1 cellular context compared by ENCODE assay signal in genomic region chr6:158853072-158853871, GRCh38.
TF ChIP-seq lines count a peak whose summit lies in the region.

No MANE protein-coding gene starts in this region.

TF ChIP-seq in HepG2, 621 proteins besides CTCF, POLR2A, EP300 and RAD21 (continued from another document and continues in another):
- TF ChIP-seq MEF2D (CRISPR knock-in tag; IDR thresholded peaks at IDR 0.05): peak; percentile 45; the same call in 1 of the 2 replicates
- TF ChIP-seq ZNF350 (CRISPR knock-in tag; IDR thresholded peaks at IDR 0.05; ENCODE audit: borderline replicate concordance, low read depth): peak; percentile 26; the same call in 1 of the 2 replicates
- peak; percentile 54; the same call in 1 of the 2 replicates for TF ChIP-seq HDAC1 (CRISPR knock-in tag; IDR thresholded peaks at IDR 0.05)
- peak; percentile 53; the same call in 1 of the 2 replicates for TF ChIP-seq JUND (CRISPR knock-in tag; IDR thresholded peaks at IDR 0.05)
- peak; percentile 46 for TF ChIP-seq ELF1 (CRISPR knock-in tag; IDR thresholded peaks at IDR 0.05)
- TF ChIP-seq, protein P1, sequence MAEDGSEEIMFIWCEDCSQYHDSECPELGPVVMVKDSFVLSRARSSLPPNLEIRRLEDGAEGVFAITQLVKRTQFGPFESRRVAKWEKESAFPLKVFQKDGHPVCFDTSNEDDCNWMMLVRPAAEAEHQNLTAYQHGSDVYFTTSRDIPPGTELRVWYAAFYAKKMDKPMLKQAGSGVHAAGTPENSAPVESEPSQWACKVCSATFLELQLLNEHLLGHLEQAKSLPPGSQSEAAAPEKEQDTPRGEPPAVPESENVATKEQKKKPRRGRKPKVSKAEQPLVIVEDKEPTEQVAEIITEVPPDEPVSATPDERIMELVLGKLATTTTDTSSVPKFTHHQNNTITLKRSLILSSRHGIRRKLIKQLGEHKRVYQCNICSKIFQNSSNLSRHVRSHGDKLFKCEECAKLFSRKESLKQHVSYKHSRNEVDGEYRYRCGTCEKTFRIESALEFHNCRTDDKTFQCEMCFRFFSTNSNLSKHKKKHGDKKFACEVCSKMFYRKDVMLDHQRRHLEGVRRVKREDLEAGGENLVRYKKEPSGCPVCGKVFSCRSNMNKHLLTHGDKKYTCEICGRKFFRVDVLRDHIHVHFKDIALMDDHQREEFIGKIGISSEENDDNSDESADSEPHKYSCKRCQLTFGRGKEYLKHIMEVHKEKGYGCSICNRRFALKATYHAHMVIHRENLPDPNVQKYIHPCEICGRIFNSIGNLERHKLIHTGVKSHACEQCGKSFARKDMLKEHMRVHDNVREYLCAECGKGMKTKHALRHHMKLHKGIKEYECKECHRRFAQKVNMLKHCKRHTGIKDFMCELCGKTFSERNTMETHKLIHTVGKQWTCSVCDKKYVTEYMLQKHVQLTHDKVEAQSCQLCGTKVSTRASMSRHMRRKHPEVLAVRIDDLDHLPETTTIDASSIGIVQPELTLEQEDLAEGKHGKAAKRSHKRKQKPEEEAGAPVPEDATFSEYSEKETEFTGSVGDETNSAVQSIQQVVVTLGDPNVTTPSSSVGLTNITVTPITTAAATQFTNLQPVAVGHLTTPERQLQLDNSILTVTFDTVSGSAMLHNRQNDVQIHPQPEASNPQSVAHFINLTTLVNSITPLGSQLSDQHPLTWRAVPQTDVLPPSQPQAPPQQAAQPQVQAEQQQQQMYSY (CRISPR knock-in tag; IDR thresholded peaks at IDR 0.05): no peak
- no peak for TF ChIP-seq TARDBP (CRISPR knock-in tag; IDR thresholded peaks at IDR 0.05)
- TF ChIP-seq ZNF274 (CRISPR knock-in tag; IDR thresholded peaks at IDR 0.05): no peak
- peak; percentile 58; the same call in 1 of the 2 replicates for TF ChIP-seq KDM2A (CRISPR knock-in tag; IDR thresholded peaks at IDR 0.05; ENCODE audit: borderline replicate concordance, low read depth)
- TF ChIP-seq ZNF609 (CRISPR knock-in tag; IDR thresholded peaks at IDR 0.05; ENCODE audit: borderline replicate concordance): peak; percentile 58; the same call in 1 of the 2 replicates
- TF ChIP-seq ARNT2 (CRISPR knock-in tag; IDR thresholded peaks at IDR 0.05; ENCODE audit: low read depth): no peak
- 0 out of 2 replicates have a peak, but pooled peaks have one; percentile 57 for TF ChIP-seq TRIM24 (CRISPR knock-in tag; IDR thresholded peaks at IDR 0.05)
- peak; percentile 38; the same call in 1 of the 2 replicates for TF ChIP-seq ZNF652 (CRISPR knock-in tag; IDR thresholded peaks at IDR 0.05; ENCODE audit: borderline replicate concordance, low read depth)
- no peak for TF ChIP-seq SIN3B (IDR thresholded peaks at IDR 0.05; ENCODE audit: low read length)
- no peak for TF ChIP-seq FOXC1 (CRISPR knock-in tag; IDR thresholded peaks at IDR 0.05; ENCODE audit: borderline replicate concordance)
- TF ChIP-seq RARA (CRISPR knock-in tag; IDR thresholded peaks at IDR 0.05): peak; percentile 78
- TF ChIP-seq CREB1 (IDR thresholded peaks at IDR 0.05): peak; percentile 29; the same call in 1 of the 2 replicates
- peak; percentile 56 for TF ChIP-seq CREB1 (CRISPR knock-in tag; IDR thresholded peaks at IDR 0.05)
- TF ChIP-seq AGO2 (optimal IDR thresholded peaks at IDR 0.05; ENCODE audit: low read depth, low read length): no peak
- TF ChIP-seq ZNF431 (CRISPR knock-in tag; IDR thresholded peaks at IDR 0.05; ENCODE audit: borderline replicate concordance, low read depth): peak; percentile 69
- peak; percentile 64; the same call in 1 of the 3 replicates for TF ChIP-seq MXI1 (IDR thresholded peaks at IDR 0.05; ENCODE audit: borderline replicate concordance, low read depth, low read length)
- peak; percentile 87 for TF ChIP-seq HMG20A (CRISPR knock-in tag; IDR thresholded peaks at IDR 0.05; ENCODE audit: borderline replicate concordance)
- TF ChIP-seq KDM5A (IDR thresholded peaks at IDR 0.05; ENCODE audit: borderline replicate concordance, low read length): no peak
- no peak for TF ChIP-seq ZNF224 (CRISPR knock-in tag; IDR thresholded peaks at IDR 0.05)
- TF ChIP-seq PTBP1 (IDR thresholded peaks at IDR 0.05; ENCODE audit: low read depth, low read length, poor library complexity, severe bottlenecking): no peak
- peak; percentile 70; the same call in 1 of the 2 replicates for TF ChIP-seq KLF6 (CRISPR knock-in tag; IDR thresholded peaks at IDR 0.05)
- TF ChIP-seq PHB2 (IDR thresholded peaks at IDR 0.05; ENCODE audit: partially characterized antibody): peak; percentile 27
- no peak for TF ChIP-seq ZNF670 (CRISPR knock-in tag; IDR thresholded peaks at IDR 0.05; ENCODE audit: borderline replicate concordance)
- TF ChIP-seq ZNF552 (CRISPR knock-in tag; IDR thresholded peaks at IDR 0.05; ENCODE audit: borderline replicate concordance): no peak
- 0 out of 2 replicates have a peak, but pooled peaks have one; percentile 35 for TF ChIP-seq SOX13 (IDR thresholded peaks at IDR 0.05)
- peak in 1 of 2 experiments; percentile 77; a peak in 2 of 4 replicates for TF ChIP-seq SOX13 (CRISPR knock-in tag; conservative IDR thresholded peaks at IDR 0.05 in 1 of 2, IDR thresholded peaks at IDR 0.05 in 1 of 2)
- TF ChIP-seq, protein P2, sequence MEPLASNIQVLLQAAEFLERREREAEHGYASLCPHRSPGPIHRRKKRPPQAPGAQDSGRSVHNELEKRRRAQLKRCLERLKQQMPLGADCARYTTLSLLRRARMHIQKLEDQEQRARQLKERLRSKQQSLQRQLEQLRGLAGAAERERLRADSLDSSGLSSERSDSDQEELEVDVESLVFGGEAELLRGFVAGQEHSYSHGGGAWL (CRISPR knock-in tag; IDR thresholded peaks at IDR 0.05): no peak
- peak; percentile 75 for TF ChIP-seq NR2F6 (IDR thresholded peaks at IDR 0.05)
- peak; percentile 85 for TF ChIP-seq NR2F6 (CRISPR knock-in tag; IDR thresholded peaks at IDR 0.05)
- no peak; the same call in 1 of the 2 replicates for TF ChIP-seq ZFX (CRISPR knock-in tag; IDR thresholded peaks at IDR 0.05; ENCODE audit: low read depth)
- no peak for TF ChIP-seq KLF13 (CRISPR knock-in tag; IDR thresholded peaks at IDR 0.05)
- TF ChIP-seq KLF16 (CRISPR knock-in tag; IDR thresholded peaks at IDR 0.05): peak in 1 of 2 experiments; percentile 70; a peak in 1 of 4 replicates
- TF ChIP-seq ZBTB38 (CRISPR knock-in tag; IDR thresholded peaks at IDR 0.05): 0 out of 2 replicates have a peak, but pooled peaks have one; percentile 49
- TF ChIP-seq ZNF547 (CRISPR knock-in tag; IDR thresholded peaks at IDR 0.05): peak; percentile 48; the same call in 1 of the 2 replicates
- peak; percentile 62; the same call in 1 of the 2 replicates for TF ChIP-seq ZNF644 (CRISPR knock-in tag; IDR thresholded peaks at IDR 0.05; ENCODE audit: low read depth)
- TF ChIP-seq ZNF720 (CRISPR knock-in tag; IDR thresholded peaks at IDR 0.05): no peak
- TF ChIP-seq POGZ (CRISPR knock-in tag; IDR thresholded peaks at IDR 0.05): peak; percentile 62
- TF ChIP-seq MIER3 (CRISPR knock-in tag; IDR thresholded peaks at IDR 0.05; ENCODE audit: borderline replicate concordance): peak; percentile 44; the same call in 1 of the 2 replicates
- 0 out of 2 replicates have a peak, but pooled peaks have one; percentile 34 for TF ChIP-seq BCL3 (CRISPR knock-in tag; IDR thresholded peaks at IDR 0.05)
- TF ChIP-seq, protein P3, sequence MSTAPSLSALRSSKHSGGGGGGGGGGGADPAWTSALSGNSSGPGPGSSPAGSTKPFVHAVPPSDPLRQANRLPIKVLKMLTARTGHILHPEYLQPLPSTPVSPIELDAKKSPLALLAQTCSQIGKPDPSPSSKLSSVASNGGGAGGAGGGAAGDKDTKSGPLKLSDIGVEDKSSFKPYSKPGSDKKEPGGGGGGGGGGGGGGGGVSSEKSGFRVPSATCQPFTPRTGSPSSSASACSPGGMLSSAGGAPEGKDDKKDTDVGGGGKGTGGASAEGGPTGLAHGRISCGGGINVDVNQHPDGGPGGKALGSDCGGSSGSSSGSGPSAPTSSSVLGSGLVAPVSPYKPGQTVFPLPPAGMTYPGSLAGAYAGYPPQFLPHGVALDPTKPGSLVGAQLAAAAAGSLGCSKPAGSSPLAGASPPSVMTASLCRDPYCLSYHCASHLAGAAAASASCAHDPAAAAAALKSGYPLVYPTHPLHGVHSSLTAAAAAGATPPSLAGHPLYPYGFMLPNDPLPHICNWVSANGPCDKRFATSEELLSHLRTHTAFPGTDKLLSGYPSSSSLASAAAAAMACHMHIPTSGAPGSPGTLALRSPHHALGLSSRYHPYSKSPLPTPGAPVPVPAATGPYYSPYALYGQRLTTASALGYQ (CRISPR knock-in tag; IDR thresholded peaks at IDR 0.05): peak; percentile 84; the same call in 1 of the 2 replicates
- no peak for TF ChIP-seq NFIB (CRISPR knock-in tag; IDR thresholded peaks at IDR 0.05; ENCODE audit: borderline replicate concordance)
- TF ChIP-seq ZFP36L1 (CRISPR knock-in tag; IDR thresholded peaks at IDR 0.05): peak; percentile 73; the same call in 1 of the 2 replicates
- 0 out of 2 replicates have a peak, but pooled peaks have one; percentile 39 for TF ChIP-seq ZNF124 (CRISPR knock-in tag; IDR thresholded peaks at IDR 0.05)
- no peak for TF ChIP-seq ZNF446 (CRISPR knock-in tag; IDR thresholded peaks at IDR 0.05)
- no peak for TF ChIP-seq ZNF546 (CRISPR knock-in tag; conservative IDR thresholded peaks at IDR 0.05)
- TF ChIP-seq FOXA3 (CRISPR knock-in tag; IDR thresholded peaks at IDR 0.05): peak; percentile 91
- TF ChIP-seq TBL1XR1 (IDR thresholded peaks at IDR 0.05; ENCODE audit: borderline replicate concordance, low read length, partially characterized antibody): peak; percentile 21
- no peak for TF ChIP-seq HIC2 (CRISPR knock-in tag; IDR thresholded peaks at IDR 0.05; ENCODE audit: low read depth)
- 0 out of 2 replicates have a peak, but pooled peaks have one; percentile 58 for TF ChIP-seq FOXP1 (IDR thresholded peaks at IDR 0.05)
- TF ChIP-seq FOXP1 (CRISPR knock-in tag; IDR thresholded peaks at IDR 0.05): peak; percentile 79
- 0 out of 2 replicates have a peak, but pooled peaks have one; percentile 58 for TF ChIP-seq KDM6A (CRISPR knock-in tag; IDR thresholded peaks at IDR 0.05; ENCODE audit: low read depth)
- TF ChIP-seq FOXJ3 (CRISPR knock-in tag; IDR thresholded peaks at IDR 0.05; ENCODE audit: borderline replicate concordance): no peak
- TF ChIP-seq, protein P4, sequence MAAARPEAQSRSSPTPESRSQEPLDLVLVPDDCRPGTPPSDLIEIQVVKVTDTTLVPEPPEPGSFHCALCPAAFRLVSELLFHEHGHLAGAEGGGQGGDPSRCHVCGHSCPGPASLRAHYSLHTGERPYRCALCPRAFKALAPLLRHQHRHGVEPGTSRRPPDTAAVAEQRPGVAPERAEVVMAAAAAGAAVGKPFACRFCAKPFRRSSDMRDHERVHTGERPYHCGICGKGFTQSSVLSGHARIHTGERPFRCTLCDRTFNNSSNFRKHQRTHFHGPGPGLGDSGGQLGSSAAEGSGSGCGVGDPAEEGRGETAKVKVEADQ (CRISPR knock-in tag; IDR thresholded peaks at IDR 0.05; ENCODE audit: borderline replicate concordance): peak; percentile 36; the same call in 1 of the 2 replicates
- no peak for TF ChIP-seq ZNF432 (CRISPR knock-in tag; IDR thresholded peaks at IDR 0.05; ENCODE audit: borderline replicate concordance)
